Comparison of ENCODE assay signal across 1 cellular context in genomic region chr15:75455424-75455981, GRCh38.
TF ChIP-seq lines count a peak whose summit lies in the region.

No MANE protein-coding gene starts in this region.

TF ChIP-seq in IMR-90, 13 proteins besides CTCF, POLR2A, EP300 and RAD21:
- TF ChIP-seq NFE2L2 (IDR thresholded peaks at IDR 0.05; ENCODE audit: low read depth, low read length) (no peak), RCOR1 (IDR thresholded peaks at IDR 0.05; ENCODE audit: insufficient replicate concordance, low read length) (no peak), MXI1 (IDR thresholded peaks at IDR 0.05; ENCODE audit: borderline replicate concordance, low read depth, low read length) (peak; percentile 25; the same call in 1 of the 2 replicates), CHD1 (IDR thresholded peaks at IDR 0.05; ENCODE audit: low read depth, low read length) (peak; percentile 66; the same call in 1 of the 2 replicates), BHLHE40 (IDR thresholded peaks at IDR 0.05; ENCODE audit: low read depth, low read length) (no peak), MAZ (IDR thresholded peaks at IDR 0.05; ENCODE audit: borderline replicate concordance, low read depth, low read length) (peak; percentile 52; the same call in 1 of the 2 replicates), RFX5 (IDR thresholded peaks at IDR 0.05; ENCODE audit: low read depth, low read length) (no peak)
TF ChIP-seq in IMR-90: peak in this region for 3.
